Comparison of ENCODE assay signal across 15 cellular contexts in genomic region chr19:31717316-31717715, GRCh38.
"Had no signal": no experiment of that assay in that cellular context is flagged by ENCODE, and none has a peak within 500 bp of the region (broad histone marks: within the 10 kb centered on the region; RNA-seq: fewer than 3 reads in every experiment).

No MANE protein-coding gene starts in this region.

- H3K36me3 ChIP-seq: esophagus squamous epithelium, gastroesophageal sphincter, neural progenitor cell, pancreas, stomach had no signal

- H3K36me3 Mint-ChIP-seq: natural killer cell, neural progenitor cell had no signal

- FAIRE-seq: pancreas, urothelium cell line had no signal

- H3K4me1 Mint-ChIP-seq: natural killer cell, neural progenitor cell had no signal

- H3K79me2 ChIP-seq: hepatocyte had no signal

- H3K27ac ChIP-seq: hepatocyte, neural progenitor cell, pancreas, stomach had no signal

- H3K27me3 ChIP-seq: esophagus squamous epithelium, gastroesophageal sphincter, hepatocyte, neural progenitor cell, stomach had no signal

- H3K27ac Mint-ChIP-seq: natural killer cell, neural progenitor cell, progenitor cell of endocrine pancreas had no signal

- H3K9me3 ChIP-seq: pancreas had no signal

- H2AFZ ChIP-seq: hepatocyte, neural progenitor cell had no signal

- H3K4me1 ChIP-seq: esophagus squamous epithelium, neural progenitor cell, pancreas had no signal

- H3K9ac ChIP-seq: neural progenitor cell had no signal

- H3K4me2 ChIP-seq: hepatocyte, neural progenitor cell had no signal

- H3K4me3 Mint-ChIP-seq: natural killer cell, neural progenitor cell had no signal

- H3K4me3 ChIP-seq: esophagus squamous epithelium, hepatocyte, neural progenitor cell, pancreas had no signal

- DNase-seq: effector memory CD4-positive, alpha-beta T cell; esophagus squamous epithelium; left colon; natural killer cell; nucleus accumbens; pancreas; stimulated activated naive CD4-positive, alpha-beta T cell; stomach; trophoblast cell had no signal

- ATAC-seq: gastroesophageal sphincter, left colon, natural killer cell, pancreas, sciatic nerve had no signal
